21 cellular contexts compared by ENCODE assay signal in the genomic region with DNA sequence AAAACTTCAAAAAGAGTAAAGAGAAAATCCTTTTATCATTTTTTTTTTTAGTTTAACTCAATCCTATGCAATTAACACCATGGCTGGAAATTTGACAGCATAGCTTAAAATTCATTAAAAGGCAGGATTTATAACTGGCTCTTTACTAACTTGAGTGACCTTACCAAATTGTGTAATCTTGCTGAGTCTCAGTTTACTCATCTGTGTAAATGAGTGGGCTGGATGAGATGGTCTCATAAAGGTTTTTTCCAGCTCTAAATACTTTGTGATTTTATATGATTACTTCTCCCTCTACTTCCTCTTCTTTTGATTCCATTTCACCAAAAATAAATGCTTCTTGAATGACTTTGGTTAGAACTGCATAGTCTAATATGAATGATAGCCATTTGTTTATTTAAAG.
"Had no signal": no experiment of that assay in that cellular context is flagged by ENCODE, and none has a peak within 500 bp of the region (broad histone marks: within the 10 kb centered on the region; RNA-seq: fewer than 3 reads in every experiment).

No MANE protein-coding gene starts in this region.

- H3K27ac Mint-ChIP-seq: activated B cell treated with CpG ODN at 0.5 μM for 24 hours; activated naive CD8-positive, alpha-beta T cell; endodermal cell; mesothelial cell of epicardium; nephron progenitor cell; T-helper 2 cell treated with Interferon-gamma antibody and Interleukin-4, amounts not matched to agents 5 μg/mL and 100 μg/mL, for 36 hours had no signal

- H3K9me3 Mint-ChIP-seq: mesothelial cell of epicardium had no signal

- DNase-seq: activated B cell treated with CpG ODN at 0.5 μM for 24 hours; activated CD4-positive, alpha-beta T cell treated with anti-CD3 and anti-CD28 coated beads for 48 hours; activated effector memory CD4-positive, alpha-beta T cell treated with anti-CD3 and anti-CD28 coated beads, Interleukin-2, amount 50 U/mL, for 16 hours; amygdala; body of pancreas; caudate nucleus; dorsolateral prefrontal cortex; endodermal cell; foreskin melanocyte; glutamatergic neuron; hippocampal formation; islet precursor cell; nephron progenitor cell; nucleus accumbens; stimulated activated CD4-positive, alpha-beta T cell treated with anti-CD3 and anti-CD28 coated beads, Interleukin-4, amount 100 ng/mL, for 1 hour; upper lobe of right lung had no signal

- H3K36me3 Mint-ChIP-seq: mesothelial cell of epicardium had no signal

- H3K4me3 Mint-ChIP-seq: activated B cell treated with CpG ODN at 0.5 μM for 24 hours; activated naive CD8-positive, alpha-beta T cell; endodermal cell; mesothelial cell of epicardium; nephron progenitor cell; T-helper 2 cell treated with Interferon-gamma antibody and Interleukin-4, amounts not matched to agents 5 μg/mL and 100 μg/mL, for 36 hours had no signal

- H3K27me3 Mint-ChIP-seq: activated B cell treated with CpG ODN at 0.5 μM for 24 hours; activated naive CD8-positive, alpha-beta T cell had no signal

- ATAC-seq: body of pancreas, left lobe of liver, sciatic nerve, upper lobe of right lung had no signal

- H3K4me1 Mint-ChIP-seq: activated B cell treated with CpG ODN at 0.5 μM for 24 hours had no signal
